8 cellular contexts compared by ENCODE assay signal in genomic region chr16:11586856-11587642, GRCh38. TPM values are rescaled to one million over a fixed set of nuclear protein-coding genes. Genes with fewer than 3 reads are reported as not detected.
DNase-seq lines count a peak whose midpoint lies in the region; ATAC-seq and TF ChIP-seq lines count a peak whose summit lies in the region.

TSS of gene LITAF (minus strand) at chr16:11586919. CDS start at chr16:11556730, 30,189 bp downstream.

- 0 out of 2 replicates have a peak, but pooled peaks have one; percentile 9 for TF ChIP-seq EP300 in Ishikawa (IDR thresholded peaks at IDR 0.05; ENCODE audit: borderline replicate concordance)

- H3K36me3 Mint-ChIP-seq in Calu3 (ENCODE audit: insufficient read depth, unreplicated experiment) (peaks cover 57% of the 10 kb centered on the region), activated B cell treated with CpG ODN at 0.5 μM for 24 hours (ENCODE audit: low read depth) (peaks cover 17% of the 10 kb centered on the region)

- TF ChIP-seq RAD21 in Ishikawa (IDR thresholded peaks at IDR 0.05; ENCODE audit: low read depth), result no peak

- H3K4me3 Mint-ChIP-seq in Calu3 (ENCODE audit: low read depth, unreplicated experiment) (peak within 1 kb of the TSS; percentile 77), activated B cell treated with CpG ODN at 0.5 μM for 24 hours (peak within 1 kb of the TSS; percentile 91)

- POLR2A ChIA-PET in activated B cell treated with CpG ODN at 0.5 μM for 24 hours (lab: Charles Lee), result interaction anchor here (0.6 to 3.2 kb wide), 28 partner anchors 11 to 616 kb away, joined by 3 to 40 read pairs (median 6); partner anchors contain the start of genes RSL1D1, SNN, SOCS1 and TXNDC11

- no TSS peak for BruUV-seq in Calu3 (replicated peaks; lab: Mats Ljungman, UMichigan)

- H3K9me3 Mint-ChIP-seq in Calu3 (ENCODE audit: low read depth, unreplicated experiment) (no peaks in the 10 kb centered on the region), activated B cell treated with CpG ODN at 0.5 μM for 24 hours (no peaks in the 10 kb centered on the region)

- peak within 1 kb of the TSS; percentile 98 for H3K27ac Mint-ChIP-seq in Calu3 (ENCODE audit: unreplicated experiment)
- H3K27ac Mint-ChIP-seq in activated B cell treated with CpG ODN at 0.5 μM for 24 hours, result peak within 1 kb of the TSS; percentile 94

- H3K4me1 Mint-ChIP-seq in Calu3 (ENCODE audit: low read depth, unreplicated experiment), result peaks cover 33% of the 10 kb centered on the region
- H3K4me1 Mint-ChIP-seq in activated B cell treated with CpG ODN at 0.5 μM for 24 hours, result peaks cover 48% of the 10 kb centered on the region

- ATAC-seq in activated B cell treated with CpG ODN at 0.5 μM for 24 hours (ENCODE audit: low read depth), result peak; percentile 60
- ATAC-seq in GM18858 (IDR thresholded peaks at IDR 0.05; ENCODE audit: unreplicated experiment), result no peak

- H3K27me3 Mint-ChIP-seq in Calu3 (ENCODE audit: unreplicated experiment) (no peaks in the 10 kb centered on the region), activated B cell treated with CpG ODN at 0.5 μM for 24 hours (no peaks in the 10 kb centered on the region)

- no peak for TF ChIP-seq CTCF in Calu3 (IDR thresholded peaks at IDR 0.05; ENCODE audit: unreplicated experiment)
- TF ChIP-seq CTCF in GM20000 (IDR thresholded peaks at IDR 0.05; ENCODE audit: extremely low read depth, missing control alignments), result no peak
- no peak for TF ChIP-seq CTCF in activated B cell treated with CpG ODN at 0.5 μM for 24 hours (IDR thresholded peaks at IDR 0.05)

- DNase-seq in Calu3, result peak; percentile 80
- DNase-seq in GM20000 (ENCODE audit: low spot score), result peak; percentile 96
- DNase-seq in activated B cell treated with CpG ODN at 0.5 μM for 24 hours, result peak; percentile 71
- DNase-seq in cerebellar cortex (ENCODE audit: low spot score), result peak; percentile 16
- peak; percentile 73 for DNase-seq in kidney tubule cell (ENCODE audit: low spot score)
- peak; percentile 31 for DNase-seq in stimulated activated CD4-positive, alpha-beta T cell treated with anti-CD3 and anti-CD28 coated beads, Interleukin-2, amount 100 ng/mL, for 4 hours (ENCODE audit: low read depth)

- CTCF ChIA-PET in Calu3 (lab: Charles Lee) (interaction anchor here (0.7 to 2.8 kb wide), 7 partner anchors 11 to 604 kb away, joined by 3 to 20 read pairs (median 4); no protein-coding TSS in a partner anchor), activated B cell treated with CpG ODN at 0.5 μM for 24 hours (lab: Charles Lee) (interaction anchor here (0.7 to 1.2 kb wide), 4 partner anchors 11 to 101 kb away, joined by 3 to 4 read pairs (median 3); no protein-coding TSS in a partner anchor)

- intact Hi-C loops in Calu3 (cut with micrococcal nuclease; ENCODE audit: unreplicated experiment), result no loop called here
- intact Hi-C loops in activated B cell treated with CpG ODN at 0.5 μM for 24 hours (cut with micrococcal nuclease), result loop anchor here (1.0 to 10.0 kb wide), 8 partner anchors 10 to 712 kb away; partner anchors contain the start of gene CIITA

TF ChIP-seq in Ishikawa, 13 proteins besides CTCF, POLR2A, EP300 and RAD21:
- peak; percentile 77 for TF ChIP-seq EGR1 (IDR thresholded peaks at IDR 0.05)
- TF ChIP-seq TEAD4 (IDR thresholded peaks at IDR 0.05), result no peak
- TF ChIP-seq NFIC (IDR thresholded peaks at IDR 0.05), result no peak; the same call in 1 of the 2 replicates
- TF ChIP-seq USF1 (IDR thresholded peaks at IDR 0.05), result no peak
- TF ChIP-seq TCF12 (IDR thresholded peaks at IDR 0.05; ENCODE audit: low read depth), result no peak
- TF ChIP-seq CREB1 (IDR thresholded peaks at IDR 0.05; ENCODE audit: low read depth), result no peak
- peak; percentile 92 for TF ChIP-seq ZBTB7A (IDR thresholded peaks at IDR 0.05; ENCODE audit: low read depth)
- TF ChIP-seq, protein P1, sequence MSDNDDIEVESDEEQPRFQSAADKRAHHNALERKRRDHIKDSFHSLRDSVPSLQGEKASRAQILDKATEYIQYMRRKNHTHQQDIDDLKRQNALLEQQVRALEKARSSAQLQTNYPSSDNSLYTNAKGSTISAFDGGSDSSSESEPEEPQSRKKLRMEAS (IDR thresholded peaks at IDR 0.05), result no peak; the same call in 1 of the 2 replicates
- TF ChIP-seq, protein P2, sequence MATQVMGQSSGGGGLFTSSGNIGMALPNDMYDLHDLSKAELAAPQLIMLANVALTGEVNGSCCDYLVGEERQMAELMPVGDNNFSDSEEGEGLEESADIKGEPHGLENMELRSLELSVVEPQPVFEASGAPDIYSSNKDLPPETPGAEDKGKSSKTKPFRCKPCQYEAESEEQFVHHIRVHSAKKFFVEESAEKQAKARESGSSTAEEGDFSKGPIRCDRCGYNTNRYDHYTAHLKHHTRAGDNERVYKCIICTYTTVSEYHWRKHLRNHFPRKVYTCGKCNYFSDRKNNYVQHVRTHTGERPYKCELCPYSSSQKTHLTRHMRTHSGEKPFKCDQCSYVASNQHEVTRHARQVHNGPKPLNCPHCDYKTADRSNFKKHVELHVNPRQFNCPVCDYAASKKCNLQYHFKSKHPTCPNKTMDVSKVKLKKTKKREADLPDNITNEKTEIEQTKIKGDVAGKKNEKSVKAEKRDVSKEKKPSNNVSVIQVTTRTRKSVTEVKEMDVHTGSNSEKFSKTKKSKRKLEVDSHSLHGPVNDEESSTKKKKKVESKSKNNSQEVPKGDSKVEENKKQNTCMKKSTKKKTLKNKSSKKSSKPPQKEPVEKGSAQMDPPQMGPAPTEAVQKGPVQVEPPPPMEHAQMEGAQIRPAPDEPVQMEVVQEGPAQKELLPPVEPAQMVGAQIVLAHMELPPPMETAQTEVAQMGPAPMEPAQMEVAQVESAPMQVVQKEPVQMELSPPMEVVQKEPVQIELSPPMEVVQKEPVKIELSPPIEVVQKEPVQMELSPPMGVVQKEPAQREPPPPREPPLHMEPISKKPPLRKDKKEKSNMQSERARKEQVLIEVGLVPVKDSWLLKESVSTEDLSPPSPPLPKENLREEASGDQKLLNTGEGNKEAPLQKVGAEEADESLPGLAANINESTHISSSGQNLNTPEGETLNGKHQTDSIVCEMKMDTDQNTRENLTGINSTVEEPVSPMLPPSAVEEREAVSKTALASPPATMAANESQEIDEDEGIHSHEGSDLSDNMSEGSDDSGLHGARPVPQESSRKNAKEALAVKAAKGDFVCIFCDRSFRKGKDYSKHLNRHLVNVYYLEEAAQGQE (IDR thresholded peaks at IDR 0.05; ENCODE audit: low read depth), result no peak
- TF ChIP-seq TAF1 (IDR thresholded peaks at IDR 0.05; ENCODE audit: low read depth), result no peak
- no peak for TF ChIP-seq FOXM1 (IDR thresholded peaks at IDR 0.05; ENCODE audit: borderline replicate concordance, low read depth)
- no peak for TF ChIP-seq YY1 (IDR thresholded peaks at IDR 0.05; ENCODE audit: low read depth)
- TF ChIP-seq CEBPB (IDR thresholded peaks at IDR 0.05), result no peak

RNA-seq across cellular contexts. Expression of gene LITAF, which starts in this region (rescaled TPM):
- total RNA-seq in Calu3 (2022) (328 and 443 TPM in 2 replicates), activated B cell treated with CpG ODN at 0.5 μM for 24 hours (124 and 126 TPM in 2 replicates)

Comparison
In these comparisons a context has a peak if more than half of its experiments do, and no peak if none do; other contexts are left out.
1. DNase-seq: peak in every context shown above with its lines; median percentile 96 in GM20000; 80 in Calu3; 73 in kidney tubule cell; 71 in activated B cell treated with CpG ODN at 0.5 μM for 24 hours; 31 in stimulated activated CD4-positive, alpha-beta T cell treated with anti-CD3 and anti-CD28 coated beads, Interleukin-2, amount 100 ng/mL, for 4 hours; 16 in cerebellar cortex.